18 cellular contexts compared by ENCODE assay signal in genomic region chr13:30120133-30120822, GRCh38.
DNase-seq lines count a peak whose midpoint lies in the region; ATAC-seq lines count a peak whose summit lies in the region.
"Had no signal": no experiment of that assay in that cellular context is flagged by ENCODE, and none has a peak within 500 bp of the region (broad histone marks: within the 10 kb centered on the region; RNA-seq: fewer than 3 reads in every experiment).

No MANE protein-coding gene starts in this region.

- peaks cover 44% of the 10 kb centered on the region for H3K4me1 Mint-ChIP-seq in stimulated activated naive CD8-positive, alpha-beta T cell treated with anti-CD3 and anti-CD28 coated beads, Interleukin-15, Interleukin-2, amounts not matched to agents 100 ng/mL and 50 ng/mL, for 24 hours (ENCODE audit: low read depth)
- H3K4me1 Mint-ChIP-seq in naive thymus-derived CD4-positive, alpha-beta T cell, result peaks cover 33 to 48% (median 40%) of the 10 kb centered on the region in 7 donors

- no peak overlapping the region for H3K4me3 Mint-ChIP-seq in stimulated activated naive CD8-positive, alpha-beta T cell treated with anti-CD3 and anti-CD28 coated beads, Interleukin-15, Interleukin-2, amounts not matched to agents 100 ng/mL and 50 ng/mL, for 24 hours
- peak overlapping the region in 7 of 10 donors; percentile 6 to 77 (median 68) for H3K4me3 Mint-ChIP-seq in naive thymus-derived CD4-positive, alpha-beta T cell
- H3K4me3 Mint-ChIP-seq: memory B cell, neural crest cell had no signal

- H3K9ac ChIP-seq in SK-N-MC (ENCODE audit: insufficient read length), result peak overlapping the region; percentile 37

- H3K9me3 ChIP-seq in SK-N-MC (ENCODE audit: low read depth, low read length), result no peaks in the 10 kb centered on the region
- H3K9me3 ChIP-seq in naive thymus-derived CD4-positive, alpha-beta T cell (ENCODE audit: control insufficient read depth in 2 of 3, low read length in 3 of 3), result no peaks in the 10 kb centered on the region
- H3K9me3 ChIP-seq: Caco-2, heart right ventricle had no signal

- peaks cover 11 to 22% of the 10 kb centered on the region in 2 donors for H3K4me1 ChIP-seq in naive thymus-derived CD4-positive, alpha-beta T cell (ENCODE audit: control insufficient read depth in 2 of 2, insufficient read depth in 2 of 2, low read length in 2 of 2)

- peaks cover 3% of the 10 kb centered on the region for H3K27me3 Mint-ChIP-seq in stimulated activated naive CD8-positive, alpha-beta T cell treated with anti-CD3 and anti-CD28 coated beads, Interleukin-15, Interleukin-2, amounts not matched to agents 100 ng/mL and 50 ng/mL, for 24 hours
- H3K27me3 Mint-ChIP-seq in naive thymus-derived CD4-positive, alpha-beta T cell, result peaks cover 0 to 7% (median 0%) of the 10 kb centered on the region in 5 donors

- POLR2A ChIA-PET in naive thymus-derived CD4-positive, alpha-beta T cell (lab: Charles Lee), result interaction anchor here (0.7 to 3.2 kb wide), 3 partner anchors 12 to 349 kb away, joined by 3 to 10 read pairs (median 4); no protein-coding TSS in a partner anchor

- intact Hi-C loops in naive thymus-derived CD4-positive, alpha-beta T cell (cut with micrococcal nuclease), result no loop called here

- ATAC-seq in stimulated activated naive CD8-positive, alpha-beta T cell treated with anti-CD3 and anti-CD28 coated beads, Interleukin-15, Interleukin-2, amounts not matched to agents 100 U/mL and 50 U/mL, for 24 hours, result no peak
- no peak for ATAC-seq in naive thymus-derived CD4-positive, alpha-beta T cell
- no peak for ATAC-seq in GM21529 (IDR thresholded peaks at IDR 0.05; ENCODE audit: unreplicated experiment)
- ATAC-seq: heart right ventricle had no signal

- H3K36me3 ChIP-seq in SK-N-MC (ENCODE audit: insufficient read depth, low read length), result no peaks in the 10 kb centered on the region
- H3K36me3 ChIP-seq in naive thymus-derived CD4-positive, alpha-beta T cell (ENCODE audit: control insufficient read depth in 2 of 3, insufficient read depth in 3 of 3, low read length in 3 of 3), result no peaks in the 10 kb centered on the region
- H3K36me3 ChIP-seq: heart right ventricle had no signal

- H3K27me3 ChIP-seq in naive thymus-derived CD4-positive, alpha-beta T cell (ENCODE audit: control insufficient read depth in 2 of 2, insufficient read depth in 2 of 2, low read length in 2 of 2), result no peaks in the 10 kb centered on the region

- peak overlapping the region; percentile 28; the same call in 1 of the 2 replicates for H3K4me3 ChIP-seq in SK-N-MC
- no peak overlapping the region for H3K4me3 ChIP-seq in naive thymus-derived CD4-positive, alpha-beta T cell (ENCODE audit: low read length)
- H3K4me3 ChIP-seq: heart right ventricle had no signal

- H3K27ac Mint-ChIP-seq in stimulated activated naive CD8-positive, alpha-beta T cell treated with anti-CD3 and anti-CD28 coated beads, Interleukin-15, Interleukin-2, amounts not matched to agents 100 ng/mL and 50 ng/mL, for 24 hours, result peak overlapping the region; percentile 21
- peak overlapping the region in 4 of 9 donors; percentile 1 to 56 (median 33) for H3K27ac Mint-ChIP-seq in naive thymus-derived CD4-positive, alpha-beta T cell
- H3K27ac Mint-ChIP-seq: memory B cell had no signal

- no peaks in the 10 kb centered on the region for H3K36me3 Mint-ChIP-seq in stimulated activated naive CD8-positive, alpha-beta T cell treated with anti-CD3 and anti-CD28 coated beads, Interleukin-15, Interleukin-2, amounts not matched to agents 100 ng/mL and 50 ng/mL, for 24 hours (ENCODE audit: low read depth)
- H3K36me3 Mint-ChIP-seq in naive thymus-derived CD4-positive, alpha-beta T cell, result no peaks in the 10 kb centered on the region
- H3K36me3 Mint-ChIP-seq: activated CD8-positive, alpha-beta memory T cell treated with anti-CD3 and anti-CD28 coated beads, Interleukin-2, amount 10 ng/mL, durations not matched to agents 7 days and 5 days; memory B cell had no signal

- H3K27ac ChIP-seq in SK-N-MC, result peak overlapping the region; percentile 98
- H3K27ac ChIP-seq in naive thymus-derived CD4-positive, alpha-beta T cell (ENCODE audit: low read depth, low read length), result no peak overlapping the region
- H3K27ac ChIP-seq: heart right ventricle had no signal

- DNase-seq in stimulated activated naive CD8-positive, alpha-beta T cell treated with anti-CD3 and anti-CD28 coated beads, Interleukin-15, Interleukin-2, amounts not matched to agents 100 U/mL and 50 U/mL, for 24 hours, result no peak
- DNase-seq in SK-N-MC (ENCODE audit: low read depth, low spot score) (no peak), inferior parietal cortex (ENCODE audit: extremely low spot score) (no peak), NCI-H526 (lab: John Stamatoyannopoulos, UW) (no peak)
- DNase-seq in naive thymus-derived CD4-positive, alpha-beta T cell, result no peak
- DNase-seq in stimulated activated naive CD4-positive, alpha-beta T cell treated with Interleukin-2 at 50 U/mL for 16 hours (lab: John Stamatoyannopoulos, UW), result no peak
- DNase-seq: activated gamma-delta T cell, aorta, Caco-2, heart right ventricle, NCI-H2081, NCI-H526 treated with DMSO at 0.1 percent for 48 hours, retina had no signal

- no peaks in the 10 kb centered on the region for H3K9me3 Mint-ChIP-seq in stimulated activated naive CD8-positive, alpha-beta T cell treated with anti-CD3 and anti-CD28 coated beads, Interleukin-15, Interleukin-2, amounts not matched to agents 100 ng/mL and 50 ng/mL, for 24 hours
- peaks cover 0 to 2% (median 0%) of the 10 kb centered on the region in 11 donors for H3K9me3 Mint-ChIP-seq in naive thymus-derived CD4-positive, alpha-beta T cell
- H3K9me3 Mint-ChIP-seq: memory B cell had no signal

- CTCF ChIA-PET in naive thymus-derived CD4-positive, alpha-beta T cell (lab: Charles Lee), result interaction anchor here (1.2 to 5.4 kb wide), 2 partner anchors 13 to 342 kb away, joined by 3 to 38 read pairs; no protein-coding TSS in a partner anchor
